ENCODE assay signal across 7 cellular contexts in genomic region chr21:31665869-31666268, GRCh38. TPM values are rescaled to one million over a fixed set of nuclear protein-coding genes. Genes with fewer than 3 reads are reported as not detected.
A peak's percentile ranks its signal among the peaks of the same experiment; 100 is the strongest.
DNase-seq lines count a peak whose midpoint lies in the region; ATAC-seq and TF ChIP-seq lines count a peak whose summit lies in the region.
"Not testable (repeated sequence)": the region's sequence is repeated elsewhere in the genome, so short reads cannot be mapped to it uniquely, and the experiment has no call there.

No MANE protein-coding gene starts in this region.

- not testable (repeated sequence) for H3K9me3 Mint-ChIP-seq in T-cell; activated CD4-positive, alpha-beta memory T cell treated with anti-CD3 and anti-CD28 coated beads for 36 hours; activated naive CD4-positive, alpha-beta T cell treated with anti-CD3 and anti-CD28 coated beads for 36 hours; central memory CD8-positive, alpha-beta T cell; natural killer cell treated with Interleukin-12 subunit alpha and Interleukin-12 subunit beta and Interleukin-15 and Interleukin-18, amount 100 ng/mL, for 72 hours; stimulated activated naive CD8-positive, alpha-beta T cell treated with anti-CD3 and anti-CD28 coated beads, Interleukin-15, amount 100 ng/mL, for 72 hours

- H3K4me1 Mint-ChIP-seq in T-cell: peaks cover 62 to 79% (median 75%) of the 10 kb centered on the region in 3 donors
- peaks cover 93% of the 10 kb centered on the region for H3K4me1 Mint-ChIP-seq in activated CD4-positive, alpha-beta memory T cell treated with anti-CD3 and anti-CD28 coated beads for 36 hours (ENCODE audit: low read depth)
- H3K4me1 Mint-ChIP-seq in activated naive CD4-positive, alpha-beta T cell treated with anti-CD3 and anti-CD28 coated beads for 36 hours (ENCODE audit: low read depth): peaks cover 93% of the 10 kb centered on the region
- peaks cover 49% of the 10 kb centered on the region for H3K4me1 Mint-ChIP-seq in central memory CD8-positive, alpha-beta T cell
- peaks cover 47 to 54% of the 10 kb centered on the region in 2 donors for H3K4me1 Mint-ChIP-seq in natural killer cell treated with Interleukin-12 subunit alpha and Interleukin-12 subunit beta and Interleukin-15 and Interleukin-18, amount 100 ng/mL, for 72 hours (ENCODE audit: low read depth in 2 of 2)
- H3K4me1 Mint-ChIP-seq in stimulated activated naive CD8-positive, alpha-beta T cell treated with anti-CD3 and anti-CD28 coated beads, Interleukin-15, amount 100 ng/mL, for 72 hours: peaks cover 91% of the 10 kb centered on the region

- peak overlapping the region in 2 of 3 donors; percentile 44 to 56 for H3K4me3 Mint-ChIP-seq in T-cell
- H3K4me3 Mint-ChIP-seq in activated CD4-positive, alpha-beta memory T cell treated with anti-CD3 and anti-CD28 coated beads for 36 hours; activated naive CD4-positive, alpha-beta T cell treated with anti-CD3 and anti-CD28 coated beads for 36 hours: not testable (repeated sequence)
- H3K4me3 Mint-ChIP-seq in central memory CD8-positive, alpha-beta T cell: peak overlapping the region; percentile 49
- H3K4me3 Mint-ChIP-seq in natural killer cell treated with Interleukin-12 subunit alpha and Interleukin-12 subunit beta and Interleukin-15 and Interleukin-18, amount 100 ng/mL, for 72 hours: peak overlapping the region; percentile 83
- H3K4me3 Mint-ChIP-seq in stimulated activated naive CD8-positive, alpha-beta T cell treated with anti-CD3 and anti-CD28 coated beads, Interleukin-15, amount 100 ng/mL, for 72 hours: peak overlapping the region; percentile 30 to 71

- DNase-seq in T-cell; activated CD4-positive, alpha-beta memory T cell treated with anti-CD3 and anti-CD28 coated beads for 36 hours; activated naive CD4-positive, alpha-beta T cell treated with anti-CD3 and anti-CD28 coated beads for 36 hours; central memory CD8-positive, alpha-beta T cell (ENCODE audit: low spot score in 2 of 2); natural killer cell treated with Interleukin-12 subunit alpha and Interleukin-12 subunit beta and Interleukin-15 and Interleukin-18, amount 100 ng/mL, for 72 hours (ENCODE audit: low spot score); stimulated activated naive CD8-positive, alpha-beta T cell treated with anti-CD3 and anti-CD28 coated beads, Interleukin-15, amount 100 ng/mL, for 72 hours: not testable (repeated sequence)

- H3K4me3 ChIP-seq in HEK293 (ENCODE audit: low read depth, low read length): not testable (repeated sequence)

- not testable (repeated sequence) for H3K9me3 ChIP-seq in HEK293 (ENCODE audit: control insufficient read depth, insufficient read depth, low read depth, low read length)

- not testable (repeated sequence) for TF ChIP-seq CTCF in HEK293 (tag by site-specific recombination; IDR thresholded peaks at IDR 0.05)

- CTCF ChIA-PET in HEK293 (lab: Yijun Ruan, JAX) (interaction anchor here (0.9 kb wide), 1 partner anchor 42 kb away, joined by 4 read pairs; no protein-coding TSS in a partner anchor), T-cell (lab: Charles Lee) (interaction anchor here in 1 of 2 donors (0.7 kb wide), 1 partner anchor 472 kb away, joined by 4 read pairs; no protein-coding TSS in a partner anchor)
- CTCF ChIA-PET in activated CD4-positive, alpha-beta memory T cell treated with anti-CD3 and anti-CD28 coated beads for 36 hours (lab: Charles Lee); activated naive CD4-positive, alpha-beta T cell treated with anti-CD3 and anti-CD28 coated beads for 36 hours (lab: Charles Lee): not testable (repeated sequence)

- not testable (repeated sequence) for H3K27me3 Mint-ChIP-seq in T-cell; activated CD4-positive, alpha-beta memory T cell treated with anti-CD3 and anti-CD28 coated beads for 36 hours; activated naive CD4-positive, alpha-beta T cell treated with anti-CD3 and anti-CD28 coated beads for 36 hours (ENCODE audit: low read depth); central memory CD8-positive, alpha-beta T cell; natural killer cell treated with Interleukin-12 subunit alpha and Interleukin-12 subunit beta and Interleukin-15 and Interleukin-18, amount 100 ng/mL, for 72 hours; stimulated activated naive CD8-positive, alpha-beta T cell treated with anti-CD3 and anti-CD28 coated beads, Interleukin-15, amount 100 ng/mL, for 72 hours

- peaks cover 52% of the 10 kb centered on the region for H3K36me3 Mint-ChIP-seq in T-cell
- peaks cover 63% of the 10 kb centered on the region for H3K36me3 Mint-ChIP-seq in activated CD4-positive, alpha-beta memory T cell treated with anti-CD3 and anti-CD28 coated beads for 36 hours
- peaks cover 58% of the 10 kb centered on the region for H3K36me3 Mint-ChIP-seq in activated naive CD4-positive, alpha-beta T cell treated with anti-CD3 and anti-CD28 coated beads for 36 hours (ENCODE audit: low read depth)
- H3K36me3 Mint-ChIP-seq in central memory CD8-positive, alpha-beta T cell (ENCODE audit: insufficient read depth): peaks cover 57% of the 10 kb centered on the region
- H3K36me3 Mint-ChIP-seq in natural killer cell treated with Interleukin-12 subunit alpha and Interleukin-12 subunit beta and Interleukin-15 and Interleukin-18, amount 100 ng/mL, for 72 hours: peaks cover 47% of the 10 kb centered on the region

- POLR2A ChIA-PET in HEK293 (lab: Yijun Ruan, JAX); activated CD4-positive, alpha-beta memory T cell treated with anti-CD3 and anti-CD28 coated beads for 36 hours (lab: Charles Lee): not testable (repeated sequence)
- POLR2A ChIA-PET in T-cell (lab: Charles Lee): interaction anchor here in 1 of 2 donors (0.7 kb wide), 1 partner anchor 607 kb away, joined by 13 read pairs; no protein-coding TSS in a partner anchor

- not testable (repeated sequence) for H3K4me1 ChIP-seq in HEK293 (ENCODE audit: control insufficient read depth, insufficient read depth, low read length)

- intact Hi-C loops in activated CD4-positive, alpha-beta memory T cell treated with anti-CD3 and anti-CD28 coated beads for 36 hours (cut with micrococcal nuclease): loop anchor here (5.0 to 10.0 kb wide), 2 partner anchors 209 to 324 kb away; partner anchors contain the start of genes HUNK and TIAM1
- intact Hi-C loops in activated naive CD4-positive, alpha-beta T cell treated with anti-CD3 and anti-CD28 coated beads for 36 hours (cut with micrococcal nuclease): loop anchor here (5.0 to 10.0 kb wide), 3 partner anchors 46 to 951 kb away; partner anchors contain the start of genes KRTAP21-3 and URB1

- H3K36me3 ChIP-seq in HEK293 (ENCODE audit: control insufficient read depth in 2 of 2, insufficient read depth in 1 of 2, low read length in 2 of 2): peaks cover 49 to 73% of the 10 kb centered on the region in 2 experiments

- peak overlapping the region; percentile 73 for H3K27ac Mint-ChIP-seq in T-cell
- H3K27ac Mint-ChIP-seq in activated CD4-positive, alpha-beta memory T cell treated with anti-CD3 and anti-CD28 coated beads for 36 hours: peak overlapping the region; percentile 57
- H3K27ac Mint-ChIP-seq in activated naive CD4-positive, alpha-beta T cell treated with anti-CD3 and anti-CD28 coated beads for 36 hours: peak overlapping the region; percentile 48
- H3K27ac Mint-ChIP-seq in central memory CD8-positive, alpha-beta T cell (ENCODE audit: low read depth): peak overlapping the region; percentile 71
- H3K27ac Mint-ChIP-seq in natural killer cell treated with Interleukin-12 subunit alpha and Interleukin-12 subunit beta and Interleukin-15 and Interleukin-18, amount 100 ng/mL, for 72 hours: peak overlapping the region; percentile 83 to 86
- H3K27ac Mint-ChIP-seq in stimulated activated naive CD8-positive, alpha-beta T cell treated with anti-CD3 and anti-CD28 coated beads, Interleukin-15, amount 100 ng/mL, for 72 hours: peak overlapping the region; percentile 11 to 65

- ATAC-seq in T-cell (replicated peaks in 1 of 4); central memory CD8-positive, alpha-beta T cell (replicated peaks; ENCODE audit: extremely low read depth, poor library complexity, severe bottlenecking); natural killer cell treated with Interleukin-12 subunit alpha and Interleukin-12 subunit beta and Interleukin-15 and Interleukin-18, amount 100 ng/mL, for 72 hours; stimulated activated naive CD8-positive, alpha-beta T cell treated with anti-CD3 and anti-CD28 coated beads, Interleukin-15, amount 100 ng/mL, for 72 hours: not testable (repeated sequence)

- H3K27ac ChIP-seq in HEK293 (ENCODE audit: extremely low read depth, low read depth, low read length): not testable (repeated sequence)

TF ChIP-seq in HEK293, 187 proteins besides CTCF, POLR2A, EP300 and RAD21:
- TF ChIP-seq ZNF362 (tag by site-specific recombination; IDR thresholded peaks at IDR 0.05) (0 out of 2 replicates have a peak, but pooled peaks have one; percentile 64), ZNF121 (tag by site-specific recombination; IDR thresholded peaks at IDR 0.05) (peak; percentile 96)

RNA-seq across cellular contexts. Expression of gene SOD1, which starts 6.4 kb away (rescaled TPM):
- total RNA-seq in T-cell: 100 to 1,000 TPM; 143 to 167 (median 152) TPM
- total RNA-seq in activated CD4-positive, alpha-beta memory T cell treated with anti-CD3 and anti-CD28 coated beads for 36 hours: 100 to 1,000 TPM; 280 to 286 TPM
- 100 to 1,000 TPM; 281 to 297 TPM for total RNA-seq in activated naive CD4-positive, alpha-beta T cell treated with anti-CD3 and anti-CD28 coated beads for 36 hours
- 100 to 1,000 TPM; 209 to 228 TPM for total RNA-seq in natural killer cell treated with Interleukin-12 subunit alpha and Interleukin-12 subunit beta and Interleukin-15 and Interleukin-18, amount 100 ng/mL, for 72 hours
